ENCODE assay signal across 1 cellular context in genomic region chr13:53382008-53382407, GRCh38.
TF ChIP-seq lines count a peak whose summit lies in the region.

No MANE protein-coding gene starts in this region.

TF ChIP-seq in WTC11, 78 proteins besides CTCF, POLR2A, EP300 and RAD21 (continued from another document):
- TF ChIP-seq SMAD3 (CRISPR knock-in tag; IDR thresholded peaks at IDR 0.05; ENCODE audit: borderline replicate concordance) (no peak), STAT6 (CRISPR knock-in tag; conservative IDR thresholded peaks at IDR 0.05; ENCODE audit: low read depth) (no peak)
